10 cellular contexts compared by ENCODE assay signal in genomic region chr12:51049525-51049924, GRCh38. TPM values are rescaled to one million over a fixed set of nuclear protein-coding genes. Genes with fewer than 3 reads are reported as not detected.
DNase-seq lines count a peak whose midpoint lies in the region; ATAC-seq and TF ChIP-seq lines count a peak whose summit lies in the region.
"Had no signal": no experiment of that assay in that cellular context is flagged by ENCODE, and none has a peak within 500 bp of the region (broad histone marks: within the 10 kb centered on the region; RNA-seq: fewer than 3 reads in every experiment).

No MANE protein-coding gene starts in this region.

- peaks cover 20% of the 10 kb centered on the region for H3K36me3 ChIP-seq in OCI-LY3 (replicated peaks; ENCODE audit: low read depth, low read length)
- H3K36me3 ChIP-seq in endocrine pancreas (ENCODE audit: control insufficient read depth, insufficient read depth, low read length) = no peaks in the 10 kb centered on the region
- H3K36me3 ChIP-seq in parathyroid adenoma (ENCODE audit: control insufficient read depth, insufficient read depth, low read length) = no peaks in the 10 kb centered on the region
- no peaks in the 10 kb centered on the region for H3K36me3 ChIP-seq in mucosa of descending colon (ENCODE audit: low read depth)

- intact Hi-C loops in mucosa of descending colon (cut with DNase I, micrococcal nuclease) = no loop called here

- no peak for ATAC-seq in mucosa of descending colon

- H3K9ac ChIP-seq in OCI-LY3 (ENCODE audit: low read length) = peak overlapping the region; percentile 81
- H3K9ac ChIP-seq in endocrine pancreas (ENCODE audit: control insufficient read depth, insufficient read depth, low read length) = no peak overlapping the region
- no peak overlapping the region for H3K9ac ChIP-seq in parathyroid adenoma

- H2AFZ ChIP-seq in OCI-LY3 (ENCODE audit: low read depth, low read length) (no peak overlapping the region), parathyroid adenoma (no peak overlapping the region)

- H3K79me2 ChIP-seq in OCI-LY3 (ENCODE audit: low read length) = peaks cover 26% of the 10 kb centered on the region
- H3K79me2 ChIP-seq in parathyroid adenoma = peaks cover 4% of the 10 kb centered on the region

- H3K4me2 ChIP-seq in OCI-LY3 (ENCODE audit: low read length) (peak overlapping the region; percentile 94), parathyroid adenoma (ENCODE audit: low read length) (peak overlapping the region; percentile 90)

- DNase-seq in GM12865 (ENCODE audit: low read depth) = no peak
- DNase-seq in mucosa of descending colon = no peak
- DNase-seq in NCI-H1694 treated with DMSO at 0.1 percent for 48 hours (lab: John Stamatoyannopoulos, UW) = no peak
- no peak for DNase-seq in effector CD8-positive, alpha-beta T cell (lab: John Stamatoyannopoulos, UW)
- DNase-seq in stimulated activated CD4-positive, alpha-beta T cell treated with anti-CD3 and anti-CD28 coated beads, Interleukin-4, amount 100 ng/mL, for 1 hour = no peak
- DNase-seq: NCI-H2107, WERI-Rb-1 had no signal

- H3K4me3 ChIP-seq in GM12865 (ENCODE audit: low read depth, low read length) = peak overlapping the region; percentile 94
- peak overlapping the region; percentile 82 for H3K4me3 ChIP-seq in OCI-LY3 (ENCODE audit: low read length)
- H3K4me3 ChIP-seq in endocrine pancreas (ENCODE audit: control insufficient read depth, insufficient read depth, low read length) = peak overlapping the region; percentile 83
- H3K4me3 ChIP-seq in parathyroid adenoma (ENCODE audit: low read depth, low read length) = peak overlapping the region; percentile 81
- no peak overlapping the region for H3K4me3 ChIP-seq in mucosa of descending colon

- H3K4me1 ChIP-seq in OCI-LY3 (ENCODE audit: low read length) = peaks cover 9% of the 10 kb centered on the region
- H3K4me1 ChIP-seq in endocrine pancreas (ENCODE audit: control insufficient read depth, insufficient read depth, low read length) = peaks cover 7% of the 10 kb centered on the region
- peaks cover 14% of the 10 kb centered on the region for H3K4me1 ChIP-seq in parathyroid adenoma
- peaks cover 20% of the 10 kb centered on the region for H3K4me1 ChIP-seq in mucosa of descending colon (ENCODE audit: low read depth)

- H3K27me3 ChIP-seq in OCI-LY3 (ENCODE audit: low read depth, low read length) = no peaks in the 10 kb centered on the region
- no peaks in the 10 kb centered on the region for H3K27me3 ChIP-seq in endocrine pancreas (ENCODE audit: control insufficient read depth, insufficient read depth, low read length)
- H3K27me3 ChIP-seq in parathyroid adenoma (ENCODE audit: control insufficient read depth, insufficient read depth, low read length) = no peaks in the 10 kb centered on the region

- H3K27ac ChIP-seq in OCI-LY3 (ENCODE audit: low read length) (no peak overlapping the region), parathyroid adenoma (no peak overlapping the region)

- no peaks in the 10 kb centered on the region for H3K9me3 ChIP-seq in OCI-LY3 (ENCODE audit: insufficient read depth, low read length)
- no peaks in the 10 kb centered on the region for H3K9me3 ChIP-seq in endocrine pancreas (ENCODE audit: control insufficient read depth, low read length)
- no peaks in the 10 kb centered on the region for H3K9me3 ChIP-seq in parathyroid adenoma (ENCODE audit: control insufficient read depth, low read length)
- H3K9me3 ChIP-seq in mucosa of descending colon = no peaks in the 10 kb centered on the region

- TF ChIP-seq CTCF in GM12865 (IDR thresholded peaks at IDR 0.05; ENCODE audit: insufficient read depth, low read depth, low read length, missing control alignments) (no peak), OCI-LY3 (IDR thresholded peaks at IDR 0.05; ENCODE audit: low read depth, low read length) (no peak), parathyroid adenoma (IDR thresholded peaks at IDR 0.05) (no peak), mucosa of descending colon (IDR thresholded peaks at IDR 0.05) (no peak)

- no peaks in the 10 kb centered on the region for H4K20me1 ChIP-seq in OCI-LY3 (ENCODE audit: insufficient read depth, low read length)

RNA-seq across cellular contexts. Expression of gene LETMD1, which starts 1.4 kb away (rescaled TPM):
- total RNA-seq in mucosa of descending colon = 10 to 100 TPM; 67.4 to 74.2 (median 72.7) TPM

RNA-seq across cellular contexts. Expression of gene SLC11A2, which starts 23.3 kb away (rescaled TPM):
- 10 to 100 TPM; 32.3 to 48.9 (median 43.0) TPM for total RNA-seq in mucosa of descending colon

RNA-seq across cellular contexts. Expression of gene CSRNP2, which starts 33.9 kb away (rescaled TPM):
- total RNA-seq in mucosa of descending colon = 10 to 100 TPM; 16.8 to 29.5 (median 16.9) TPM
